22 cellular contexts compared by ENCODE assay signal in genomic region chr9:124491049-124491975, GRCh38. TPM values are rescaled to one million over a fixed set of nuclear protein-coding genes. Genes with fewer than 3 reads are reported as not detected.
DNase-seq lines count a peak whose midpoint lies in the region; ATAC-seq, FAIRE-seq and TF ChIP-seq lines count a peak whose summit lies in the region.
"Had no signal": no experiment of that assay in that cellular context is flagged by ENCODE, and none has a peak within 500 bp of the region (broad histone marks: within the 10 kb centered on the region; RNA-seq: fewer than 3 reads in every experiment).

No MANE protein-coding gene starts in this region.

- H3K79me2 ChIP-seq in neural progenitor cell (ENCODE audit: low read depth): no peaks in the 10 kb centered on the region

- 69 to 73% methylated on average over 22 to 26 of the region's 32 CpGs for WGBS in body of pancreas, 2 donors

- TF ChIP-seq CTCF in WTC11 (IDR thresholded peaks at IDR 0.05) (no peak), neural progenitor cell (IDR thresholded peaks at IDR 0.05) (no peak), MCF 10A (IDR thresholded peaks at IDR 0.05; ENCODE audit: unreplicated experiment) (no peak), body of pancreas (IDR thresholded peaks at IDR 0.05) (no peak)

- ATAC-seq in Right ventricle myocardium inferior (no peak), left cardiac atrium (no peak), WTC11 (no peak), GM18511 (IDR thresholded peaks at IDR 0.05; ENCODE audit: unreplicated experiment) (no peak), body of pancreas (no peak)

- H3K9me3 ChIP-seq in neural progenitor cell (ENCODE audit: low read depth) (no peaks in the 10 kb centered on the region), body of pancreas (no peaks in the 10 kb centered on the region)
- H3K9me3 ChIP-seq: BE2C, Caco-2, HAP-1 had no signal

- H2AFZ ChIP-seq in neural progenitor cell (replicated peaks): no peak overlapping the region

- H3K36me3 ChIP-seq in neural progenitor cell (no peaks in the 10 kb centered on the region), body of pancreas (replicated peaks in 1 of 2; ENCODE audit: insufficient read depth in 1 of 2, low read depth in 2 of 2) (no peaks in the 10 kb centered on the region)
- H3K36me3 ChIP-seq: BE2C, HAP-1 had no signal

- H4K20me1 ChIP-seq in neural progenitor cell (ENCODE audit: low read depth): no peaks in the 10 kb centered on the region

- H3K9me3 Mint-ChIP-seq in WTC11 (no peaks in the 10 kb centered on the region), neural progenitor cell (no peaks in the 10 kb centered on the region), MCF 10A (ENCODE audit: unreplicated experiment) (no peaks in the 10 kb centered on the region)
- H3K9me3 Mint-ChIP-seq: CD4-positive, alpha-beta T cell; IgD-negative memory B cell had no signal

- H3K27me3 Mint-ChIP-seq in WTC11 (ENCODE audit: low read depth) (no peaks in the 10 kb centered on the region; the same call in 1 of the 2 replicates), neural progenitor cell (ENCODE audit: insufficient read depth, low read depth) (peaks cover 18% of the 10 kb centered on the region), MCF 10A (ENCODE audit: insufficient read depth, unreplicated experiment) (peaks cover 42% of the 10 kb centered on the region)

- intact Hi-C loops in Right ventricle myocardium inferior (cut with DNase I) (no loop called here), left cardiac atrium (cut with DNase I) (no loop called here), MCF 10A (cut with micrococcal nuclease) (no loop called here), body of pancreas (cut with DNase I) (no loop called here)

- peak; percentile 61 for DNase-seq in Right ventricle myocardium inferior (ENCODE audit: missing footprints)
- DNase-seq in left cardiac atrium: no peak
- DNase-seq in HTR-8/SVneo (ENCODE audit: insufficient read length, low spot score): no peak
- DNase-seq in WTC11 (ENCODE audit: low spot score): no peak
- no peak for DNase-seq in neural progenitor cell (ENCODE audit: low spot score)
- no peak for DNase-seq in MCF 10A (ENCODE audit: unreplicated experiment)
- DNase-seq in body of pancreas: no peak
- DNase-seq: ACHN; BE2C; C1 segment of cervical spinal cord; Caco-2; CD4-positive, alpha-beta T cell; DMS79 treated with DMSO at 0.1 percent for 48 hours; GF-D8; KBM-7 had no signal

- CTCF ChIA-PET in WTC11 (lab: Charles Lee) (interaction anchor here (0.9 to 1.2 kb wide), 3 partner anchors 14 to 126 kb away, joined by 3 to 6 read pairs (median 5); no protein-coding TSS in a partner anchor), MCF 10A (lab: Yijun Ruan, JAX) (no interaction called here)

- TF ChIP-seq POLR2A in body of pancreas (IDR thresholded peaks at IDR 0.05): no peak

- H3K4me2 ChIP-seq in neural progenitor cell: no peak overlapping the region

- POLR2A ChIA-PET in WTC11 (lab: Charles Lee) (no interaction called here), MCF 10A (lab: Yijun Ruan, JAX) (interaction anchor here (1.0 kb wide), 1 partner anchor 83 kb away, joined by 4 read pairs; no protein-coding TSS in a partner anchor)

- peaks cover 50% of the 10 kb centered on the region for H3K4me1 ChIP-seq in neural progenitor cell
- no peaks in the 10 kb centered on the region for H3K4me1 ChIP-seq in body of pancreas
- H3K4me1 ChIP-seq: BE2C, Caco-2, HAP-1 had no signal

- no peak overlapping the region for H3K9ac ChIP-seq in neural progenitor cell

- no peak overlapping the region for H3K4me3 Mint-ChIP-seq in WTC11
- no peak overlapping the region for H3K4me3 Mint-ChIP-seq in neural progenitor cell
- H3K4me3 Mint-ChIP-seq in MCF 10A (ENCODE audit: unreplicated experiment): no peak overlapping the region
- H3K4me3 Mint-ChIP-seq: CD4-positive, alpha-beta T cell; IgD-negative memory B cell had no signal

- H3K36me3 Mint-ChIP-seq in WTC11 (no peaks in the 10 kb centered on the region), neural progenitor cell (no peaks in the 10 kb centered on the region), MCF 10A (ENCODE audit: insufficient read depth, unreplicated experiment) (no peaks in the 10 kb centered on the region)
- H3K36me3 Mint-ChIP-seq: IgD-negative memory B cell had no signal

- peaks cover 10% of the 10 kb centered on the region for H3K4me1 Mint-ChIP-seq in WTC11
- H3K4me1 Mint-ChIP-seq in neural progenitor cell: peaks cover 42% of the 10 kb centered on the region
- peaks cover 5% of the 10 kb centered on the region for H3K4me1 Mint-ChIP-seq in MCF 10A (ENCODE audit: insufficient read depth, unreplicated experiment)

- BruUV-seq in MCF 10A (replicated peaks; lab: Mats Ljungman, UMichigan): no TSS peak

- H3K27me3 ChIP-seq in neural progenitor cell (no peaks in the 10 kb centered on the region), body of pancreas (no peaks in the 10 kb centered on the region)
- H3K27me3 ChIP-seq: BE2C had no signal

- no peak overlapping the region for H3K27ac ChIP-seq in neural progenitor cell
- H3K27ac ChIP-seq in body of pancreas: no peak overlapping the region

- H3K4me3 ChIP-seq in neural progenitor cell (no peak overlapping the region), body of pancreas (no peak overlapping the region)
- H3K4me3 ChIP-seq: HAP-1 had no signal

- peak overlapping the region; percentile 60; the same call in 1 of the 2 replicates for H3K27ac Mint-ChIP-seq in WTC11
- H3K27ac Mint-ChIP-seq in neural progenitor cell: peak overlapping the region; percentile 68
- no peak overlapping the region for H3K27ac Mint-ChIP-seq in MCF 10A (ENCODE audit: low read depth, unreplicated experiment)
- H3K27ac Mint-ChIP-seq: CD4-positive, alpha-beta T cell; IgD-negative memory B cell had no signal

- peaks cover 21% of the 10 kb centered on the region for H3F3A ChIP-seq in neural progenitor cell (ENCODE audit: low read depth)

- peak; percentile 48 for FAIRE-seq in HTR-8/SVneo (lab: Jason Lieb, UNC)
- FAIRE-seq: A204.1, D721Med had no signal

TF ChIP-seq in WTC11, 78 proteins besides CTCF, POLR2A, EP300 and RAD21:
- no peak for TF ChIP-seq EMX1 (CRISPR knock-in tag; IDR thresholded peaks at IDR 0.05)
- no peak for TF ChIP-seq RORB (CRISPR knock-in tag; IDR thresholded peaks at IDR 0.05)
- no peak for TF ChIP-seq ZNF232 (CRISPR knock-in tag; IDR thresholded peaks at IDR 0.05)
- TF ChIP-seq TEAD4 (CRISPR knock-in tag; IDR thresholded peaks at IDR 0.05): no peak
- TF ChIP-seq TP53 (CRISPR knock-in tag; IDR thresholded peaks at IDR 0.05): no peak
- TF ChIP-seq TCF7 (CRISPR knock-in tag; IDR thresholded peaks at IDR 0.05; ENCODE audit: low read depth): no peak
- TF ChIP-seq JUN (CRISPR knock-in tag; IDR thresholded peaks at IDR 0.05): no peak
- TF ChIP-seq, protein P1, sequence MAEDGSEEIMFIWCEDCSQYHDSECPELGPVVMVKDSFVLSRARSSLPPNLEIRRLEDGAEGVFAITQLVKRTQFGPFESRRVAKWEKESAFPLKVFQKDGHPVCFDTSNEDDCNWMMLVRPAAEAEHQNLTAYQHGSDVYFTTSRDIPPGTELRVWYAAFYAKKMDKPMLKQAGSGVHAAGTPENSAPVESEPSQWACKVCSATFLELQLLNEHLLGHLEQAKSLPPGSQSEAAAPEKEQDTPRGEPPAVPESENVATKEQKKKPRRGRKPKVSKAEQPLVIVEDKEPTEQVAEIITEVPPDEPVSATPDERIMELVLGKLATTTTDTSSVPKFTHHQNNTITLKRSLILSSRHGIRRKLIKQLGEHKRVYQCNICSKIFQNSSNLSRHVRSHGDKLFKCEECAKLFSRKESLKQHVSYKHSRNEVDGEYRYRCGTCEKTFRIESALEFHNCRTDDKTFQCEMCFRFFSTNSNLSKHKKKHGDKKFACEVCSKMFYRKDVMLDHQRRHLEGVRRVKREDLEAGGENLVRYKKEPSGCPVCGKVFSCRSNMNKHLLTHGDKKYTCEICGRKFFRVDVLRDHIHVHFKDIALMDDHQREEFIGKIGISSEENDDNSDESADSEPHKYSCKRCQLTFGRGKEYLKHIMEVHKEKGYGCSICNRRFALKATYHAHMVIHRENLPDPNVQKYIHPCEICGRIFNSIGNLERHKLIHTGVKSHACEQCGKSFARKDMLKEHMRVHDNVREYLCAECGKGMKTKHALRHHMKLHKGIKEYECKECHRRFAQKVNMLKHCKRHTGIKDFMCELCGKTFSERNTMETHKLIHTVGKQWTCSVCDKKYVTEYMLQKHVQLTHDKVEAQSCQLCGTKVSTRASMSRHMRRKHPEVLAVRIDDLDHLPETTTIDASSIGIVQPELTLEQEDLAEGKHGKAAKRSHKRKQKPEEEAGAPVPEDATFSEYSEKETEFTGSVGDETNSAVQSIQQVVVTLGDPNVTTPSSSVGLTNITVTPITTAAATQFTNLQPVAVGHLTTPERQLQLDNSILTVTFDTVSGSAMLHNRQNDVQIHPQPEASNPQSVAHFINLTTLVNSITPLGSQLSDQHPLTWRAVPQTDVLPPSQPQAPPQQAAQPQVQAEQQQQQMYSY (CRISPR knock-in tag; IDR thresholded peaks at IDR 0.05): no peak

RNA-seq across cellular contexts. Expression of gene NR5A1, which starts 15.9 kb away (rescaled TPM):
- total RNA-seq in Right ventricle myocardium inferior: not detected
- total RNA-seq in left cardiac atrium: not detected
- total RNA-seq in WTC11 (2021): 0.39 to 0.77 TPM (median 0.60 TPM) in 3 replicates
- total RNA-seq in neural progenitor cell (ENCODE audit: low replicate concordance): 1.0 and 3.3 TPM in 2 replicates
- total RNA-seq in MCF 10A (2022): not detected in 2 replicates
- not detected for total RNA-seq in body of pancreas
- total RNA-seq: CD4-positive, alpha-beta T cell; H4 had no signal

RNA-seq across cellular contexts. Expression of gene ADGRD2, which starts 41.1 kb away (rescaled TPM):
- not detected for total RNA-seq in Right ventricle myocardium inferior
- total RNA-seq in left cardiac atrium: not detected
- 0.61 to 1.6 TPM (median 1.3 TPM) in 3 replicates for total RNA-seq in WTC11 (2021)
- 0.13 and 0.43 TPM in 2 replicates for total RNA-seq in neural progenitor cell (ENCODE audit: low replicate concordance)
- total RNA-seq in MCF 10A (2022): not detected in 2 replicates
- not detected for total RNA-seq in body of pancreas
- total RNA-seq: Caco-2; CD4-positive, alpha-beta T cell; H4; HT-29 had no signal
